Comparison of ENCODE assay signal across 11 cellular contexts in genomic region chr4:48683784-48684666, GRCh38.
DNase-seq lines count a peak whose midpoint lies in the region; ATAC-seq, FAIRE-seq and TF ChIP-seq lines count a peak whose summit lies in the region.
"Had no signal": no experiment of that assay in that cellular context is flagged by ENCODE, and none has a peak within 500 bp of the region (broad histone marks: within the 10 kb centered on the region; RNA-seq: fewer than 3 reads in every experiment).

No MANE protein-coding gene starts in this region.

- peaks cover 37% of the 10 kb centered on the region for H3K4me1 ChIP-seq in OCI-LY1 (ENCODE audit: insufficient read depth, low read length, severe bottlenecking)

- no peak for DNase-seq in stimulated activated naive CD8-positive, alpha-beta T cell treated with anti-CD3 and anti-CD28 coated beads, Interleukin-15, amount 100 ng/mL, for 72 hours
- DNase-seq in stimulated activated naive CD8-positive, alpha-beta T cell treated with anti-CD3 and anti-CD28 coated beads, Interleukin-15, Interleukin-2, amounts not matched to agents 100 U/mL and 50 U/mL, for 24 hours = no peak
- no peak for DNase-seq in urothelium cell line (ENCODE audit: low spot score)
- DNase-seq in activated CD4-positive, alpha-beta T cell treated with anti-CD3 and anti-CD28 coated beads for 36 hours = no peak
- DNase-seq in NCI-H2196 treated with DMSO at 0.1 percent for 48 hours (lab: John Stamatoyannopoulos, UW; ENCODE audit: unreplicated experiment) = no peak
- DNase-seq in NCI-H1436 treated with DMSO at 0.1 percent for 48 hours (lab: John Stamatoyannopoulos, UW) = no peak
- DNase-seq: AML-193, anterior cingulate cortex, spleen had no signal

- no peaks in the 10 kb centered on the region for H3K27me3 Mint-ChIP-seq in stimulated activated naive CD8-positive, alpha-beta T cell treated with anti-CD3 and anti-CD28 coated beads, Interleukin-15, amount 100 ng/mL, for 72 hours
- H3K27me3 Mint-ChIP-seq in activated CD4-positive, alpha-beta T cell treated with anti-CD3 and anti-CD28 coated beads for 36 hours = no peaks in the 10 kb centered on the region

- no peaks in the 10 kb centered on the region for H3K9me2 ChIP-seq in OCI-LY1 (ENCODE audit: low read depth, low read length)

- no peaks in the 10 kb centered on the region for H3K27me3 ChIP-seq in OCI-LY1 (ENCODE audit: insufficient read depth, low read length)
- H3K27me3 ChIP-seq: spleen had no signal

- H3K36me3 ChIP-seq in OCI-LY1 (ENCODE audit: insufficient read depth, low read length) = peaks cover 8% of the 10 kb centered on the region; the same call in 1 of the 2 replicates
- H3K36me3 ChIP-seq: spleen had no signal

- H3K9me3 ChIP-seq in OCI-LY1 (ENCODE audit: low read length) = no peaks in the 10 kb centered on the region
- H3K9me3 ChIP-seq: spleen had no signal

- POLR2A ChIA-PET in activated CD4-positive, alpha-beta T cell treated with anti-CD3 and anti-CD28 coated beads for 36 hours (lab: Charles Lee) = no interaction called here

- no peak overlapping the region for H3K4me2 ChIP-seq in OCI-LY1 (ENCODE audit: low read length)

- H2AFZ ChIP-seq in OCI-LY1 (ENCODE audit: low read length) = no peak overlapping the region

- peaks cover 49% of the 10 kb centered on the region for H3K79me2 ChIP-seq in OCI-LY1 (ENCODE audit: insufficient read depth, low read length)

- H3K9me3 Mint-ChIP-seq in stimulated activated naive CD8-positive, alpha-beta T cell treated with anti-CD3 and anti-CD28 coated beads, Interleukin-15, amount 100 ng/mL, for 72 hours = no peaks in the 10 kb centered on the region
- peaks cover 2% of the 10 kb centered on the region for H3K9me3 Mint-ChIP-seq in activated CD4-positive, alpha-beta T cell treated with anti-CD3 and anti-CD28 coated beads for 36 hours (ENCODE audit: low read depth)

- H3K36me3 Mint-ChIP-seq in activated CD4-positive, alpha-beta T cell treated with anti-CD3 and anti-CD28 coated beads for 36 hours (ENCODE audit: low read depth) = peaks cover 10% of the 10 kb centered on the region

- H4K20me1 ChIP-seq in OCI-LY1 (ENCODE audit: insufficient read depth, low read length) = no peaks in the 10 kb centered on the region

- intact Hi-C loops in activated CD4-positive, alpha-beta T cell treated with anti-CD3 and anti-CD28 coated beads for 36 hours (cut with DNase I, micrococcal nuclease) = loop anchor here (5.0 kb wide), 7 partner anchors 37 to 278 kb away; partner anchors contain the start of genes OCIAD1 (in 1 of the 2) and OCIAD2 (in 1 of the 2)

- no peak overlapping the region for H3K27ac Mint-ChIP-seq in stimulated activated naive CD8-positive, alpha-beta T cell treated with anti-CD3 and anti-CD28 coated beads, Interleukin-15, amount 100 ng/mL, for 72 hours
- no peak overlapping the region for H3K27ac Mint-ChIP-seq in activated CD4-positive, alpha-beta T cell treated with anti-CD3 and anti-CD28 coated beads for 36 hours

- H3K4me1 Mint-ChIP-seq in stimulated activated naive CD8-positive, alpha-beta T cell treated with anti-CD3 and anti-CD28 coated beads, Interleukin-15, amount 100 ng/mL, for 72 hours = peaks cover 27% of the 10 kb centered on the region
- peaks cover 43% of the 10 kb centered on the region for H3K4me1 Mint-ChIP-seq in activated CD4-positive, alpha-beta T cell treated with anti-CD3 and anti-CD28 coated beads for 36 hours

- no peak for TF ChIP-seq CTCF in OCI-LY1 (IDR thresholded peaks at IDR 0.05; ENCODE audit: low read length)

- H3F3A ChIP-seq in OCI-LY1 (ENCODE audit: insufficient read depth, low read length) = no peaks in the 10 kb centered on the region

- H3K4me3 Mint-ChIP-seq in stimulated activated naive CD8-positive, alpha-beta T cell treated with anti-CD3 and anti-CD28 coated beads, Interleukin-15, amount 100 ng/mL, for 72 hours = no peak overlapping the region
- H3K4me3 Mint-ChIP-seq in activated CD4-positive, alpha-beta T cell treated with anti-CD3 and anti-CD28 coated beads for 36 hours = no peak overlapping the region

- no peak overlapping the region for H3K4me3 ChIP-seq in OCI-LY1 (ENCODE audit: low read depth, low read length, poor library complexity, severe bottlenecking)
- H3K4me3 ChIP-seq: spleen had no signal

- ATAC-seq in stimulated activated naive CD8-positive, alpha-beta T cell treated with anti-CD3 and anti-CD28 coated beads, Interleukin-15, amount 100 ng/mL, for 72 hours = peak; percentile 36
- no peak for ATAC-seq in stimulated activated naive CD8-positive, alpha-beta T cell treated with anti-CD3 and anti-CD28 coated beads, Interleukin-15, Interleukin-2, amounts not matched to agents 100 U/mL and 50 U/mL, for 24 hours
- peak; percentile 84 for ATAC-seq in HG02943 (IDR thresholded peaks at IDR 0.05; ENCODE audit: low read depth, unreplicated experiment)
- ATAC-seq in activated CD4-positive, alpha-beta T cell treated with anti-CD3 and anti-CD28 coated beads for 36 hours = no peak

- FAIRE-seq in urothelium cell line (lab: Jason Lieb, UNC) = peak; percentile 50

- H3K9ac ChIP-seq in OCI-LY1 (ENCODE audit: low read length) = no peak overlapping the region

- H3K27ac ChIP-seq in OCI-LY1 (ENCODE audit: low read depth, low read length, poor library complexity, severe bottlenecking) = peak overlapping the region; percentile 44

- CTCF ChIA-PET in activated CD4-positive, alpha-beta T cell treated with anti-CD3 and anti-CD28 coated beads for 36 hours (lab: Charles Lee) = interaction anchor here (0.7 kb wide), 1 partner anchor 17 kb away, joined by 3 read pairs; no protein-coding TSS in a partner anchor

Comparison
In these comparisons a context has a peak if more than half of its experiments do, and no peak if none do; other contexts are left out.
1. ATAC-seq: peak in stimulated activated naive CD8-positive, alpha-beta T cell treated with anti-CD3 and anti-CD28 coated beads, Interleukin-15, amount 100 ng/mL, for 72 hours (single experiment) and HG02943 (single experiment); none in stimulated activated naive CD8-positive, alpha-beta T cell treated with anti-CD3 and anti-CD28 coated beads, Interleukin-15, Interleukin-2, amounts not matched to agents 100 U/mL and 50 U/mL, for 24 hours (single experiment) and activated CD4-positive, alpha-beta T cell treated with anti-CD3 and anti-CD28 coated beads for 36 hours (single experiment).